16 cellular contexts compared by ENCODE assay signal in genomic region chr1:84570436-84571149, GRCh38. TPM values are rescaled to one million over a fixed set of nuclear protein-coding genes. Genes with fewer than 3 reads are reported as not detected.
DNase-seq lines count a peak whose midpoint lies in the region; ATAC-seq, FAIRE-seq and TF ChIP-seq lines count a peak whose summit lies in the region.
"Had no signal": no experiment of that assay in that cellular context is flagged by ENCODE, and none has a peak within 500 bp of the region (broad histone marks: within the 10 kb centered on the region; RNA-seq: fewer than 3 reads in every experiment).

No MANE protein-coding gene starts in this region.

- no peaks in the 10 kb centered on the region for H4K20me1 ChIP-seq in HepG2 (ENCODE audit: insufficient read depth, low read length)

- intact Hi-C loops in HepG2 (cut with micrococcal nuclease; ENCODE audit: unreplicated experiment): loop anchor here (5.0 kb wide), 1 partner anchor 493 kb away; no protein-coding TSS in a partner anchor
- intact Hi-C loops in right lobe of liver (cut with DNase I): loop anchor here in 1 of 2 donors (10.0 kb wide), 1 partner anchor 66 kb away; the partner anchor contains the start of genes GNG5 and SPATA1
- intact Hi-C loops in head of caudate nucleus (cut with DNase I): loop anchor here (5.0 kb wide), 1 partner anchor 63 kb away; the partner anchor contains the start of genes GNG5 and SPATA1

- no peak overlapping the region for H3K4me2 ChIP-seq in HepG2 (ENCODE audit: low read depth, low read length)

- no peaks in the 10 kb centered on the region for H3K9me3 ChIP-seq in HepG2 (ENCODE audit: low read length)
- no peaks in the 10 kb centered on the region for H3K9me3 ChIP-seq in right lobe of liver
- H3K9me3 ChIP-seq: psoas muscle, transverse colon had no signal

- DNase-seq in HepG2 (ENCODE audit: low spot score): no peak
- no peak for DNase-seq in right lobe of liver
- peak; percentile 73 for DNase-seq in RPMI7951 (ENCODE audit: low read depth)
- DNase-seq in epithelial cell of esophagus (ENCODE audit: low read depth): peak; percentile 28
- DNase-seq in NCI-H345 (lab: John Stamatoyannopoulos, UW): no peak
- no peak for DNase-seq in activated CD8-positive, alpha-beta memory T cell treated with anti-CD3 and anti-CD28 coated beads, Interleukin-2, amount 50 U/mL, for 4 hours
- no peak for DNase-seq in amygdala (lab: John Stamatoyannopoulos, UW)
- DNase-seq in head of caudate nucleus: no peak
- DNase-seq: activated CD8-positive, alpha-beta memory T cell treated with anti-CD3 and anti-CD28 coated beads, Interleukin-2, amount 50 U/mL, for 48 hours; DMS153; glutamatergic neuron; kidney glomerular epithelial cell; NCI-H2081 treated with DMSO at 0.1 percent for 48 hours; psoas muscle; transverse colon had no signal

- no peak for TF ChIP-seq POLR2A in HepG2 (IDR thresholded peaks at IDR 0.05; ENCODE audit: insufficient read depth in 1 of 2, low read depth in 2 of 2, low read length in 2 of 2)
- TF ChIP-seq POLR2A in right lobe of liver (IDR thresholded peaks at IDR 0.05): no peak

- no peak for TF ChIP-seq RAD21 in HepG2 (CRISPR knock-in tag; IDR thresholded peaks at IDR 0.05)

- CTCF ChIA-PET in HepG2 (lab: Yijun Ruan, JAX; ENCODE audit: low intra/inter-chr PET ratio, low total read pairs): no interaction called here

- H3K27ac ChIP-seq in HepG2 (ENCODE audit: extremely low read length, insufficient read depth, low read length): no peak overlapping the region
- H3K27ac ChIP-seq in right lobe of liver: no peak overlapping the region
- H3K27ac ChIP-seq: psoas muscle, transverse colon, VCaP had no signal

- no peaks in the 10 kb centered on the region for H3K79me2 ChIP-seq in HepG2 (ENCODE audit: insufficient read depth, low read length)

- ATAC-seq in HepG2 (no peak), right lobe of liver (no peak)
- ATAC-seq: psoas muscle had no signal

- TF ChIP-seq EP300 in HepG2 (IDR thresholded peaks at IDR 0.05; ENCODE audit: low read depth in 2 of 2, low read length in 2 of 2) (no peak), HepG2 (CRISPR knock-in tag; IDR thresholded peaks at IDR 0.05; ENCODE audit: borderline replicate concordance) (no peak)

- H3K27me3 ChIP-seq in HepG2 (ENCODE audit: control insufficient read depth in 1 of 2, insufficient read depth in 2 of 2, low read length in 2 of 2): no peaks in the 10 kb centered on the region; a peak in 1 of 5 replicates
- no peaks in the 10 kb centered on the region for H3K27me3 ChIP-seq in right lobe of liver
- H3K27me3 ChIP-seq: transverse colon had no signal

- H3K4me3 ChIP-seq in HepG2 (replicated peaks in 1 of 3; ENCODE audit: insufficient read depth in 1 of 3, low read depth in 2 of 3, low read length in 3 of 3) (no peak overlapping the region), right lobe of liver (no peak overlapping the region), epithelial cell of esophagus (ENCODE audit: low read length) (no peak overlapping the region)
- H3K4me3 ChIP-seq: psoas muscle, transverse colon had no signal

- H3K4me1 ChIP-seq in HepG2 (ENCODE audit: insufficient read depth, low read length) (peaks cover 21% of the 10 kb centered on the region), right lobe of liver (peaks cover 0 to 11% (median 0%) of the 10 kb centered on the region in 4 donors)

- H2AFZ ChIP-seq in HepG2 (ENCODE audit: low read length): no peak overlapping the region

- no peak for TF ChIP-seq CTCF in HepG2 (CRISPR knock-in tag; IDR thresholded peaks at IDR 0.05)
- no peak for TF ChIP-seq CTCF in right lobe of liver (IDR thresholded peaks at IDR 0.05)
- TF ChIP-seq CTCF in epithelial cell of esophagus (IDR thresholded peaks at IDR 0.05; ENCODE audit: insufficient read depth, low read depth, low read length, missing control alignments): no peak

- POLR2A ChIA-PET in HepG2 (lab: Yijun Ruan, JAX): no interaction called here

- in situ Hi-C loops in HepG2 (cut with HindIII; ENCODE audit: extremely low pct_ligation_motif_present, low pct_unique_long_range_greater_than_20kb): loop anchor here (5.0 kb wide), 1 partner anchor 63 kb away; the partner anchor contains the start of genes GNG5 and SPATA1

- WGBS in HepG2 (ENCODE audit: low lambda C conversion rate): 98% methylated on average over 7 of the region's 7 CpGs
- WGBS in right lobe of liver (ENCODE audit: insufficient coverage, low coverage, low lambda C conversion rate, missing lambda C conversion rate): 81% methylated on average over 7 of the region's 7 CpGs

- H3K36me3 ChIP-seq in HepG2 (replicated peaks in 1 of 2; ENCODE audit: control insufficient read depth in 1 of 2, insufficient read depth in 2 of 2, low read length in 2 of 2): no peaks in the 10 kb centered on the region
- H3K36me3 ChIP-seq in right lobe of liver: peaks cover 0 to 28% (median 5%) of the 10 kb centered on the region in 4 donors
- H3K36me3 ChIP-seq: transverse colon had no signal

- no TSS peak for BruUV-seq in HepG2 (replicated peaks; lab: Mats Ljungman, UMichigan)

- no peak for FAIRE-seq in HepG2 (lab: Jason Lieb, UNC)

- H3K9ac ChIP-seq in HepG2 (ENCODE audit: insufficient read depth, low read depth, low read length): no peak overlapping the region

TF ChIP-seq in HepG2, 621 proteins besides CTCF, POLR2A, EP300 and RAD21:
- TF ChIP-seq NFE2L2 (IDR thresholded peaks at IDR 0.05; ENCODE audit: low read length) (no peak), MAFF (IDR thresholded peaks at IDR 0.05; ENCODE audit: low read depth, low read length) (peak; percentile 39), CEBPB (IDR thresholded peaks at IDR 0.05; ENCODE audit: borderline replicate concordance, low read depth, low read length) (peak; percentile 66), MAFK (conservative IDR thresholded peaks at IDR 0.05 in 1 of 2, IDR thresholded peaks at IDR 0.05 in 1 of 2; ENCODE audit: low read length in 2 of 2) (peak in 1 of 2 experiments; percentile 59; a peak in 3 of 4 replicates)

RNA-seq across cellular contexts. Expression of gene CTBS, which starts 3.6 kb away (rescaled TPM):
- total RNA-seq in HepG2 (2016; rRNA removed; fragmentation: Illumina TruSeq; extraction: Trizol) (4.2 and 4.7 TPM in 2 replicates), right lobe of liver (10 to 100 TPM; 18.9 to 29.5 (median 24.4) TPM)
- total RNA-seq in HepG2 (2016; cell fraction: cytosol; rRNA removed; fragmentation: Illumina TruSeq; extraction: Trizol; ENCODE audit: low read depth): 3.1 and 3.7 TPM in 2 replicates
- 4.2 and 4.6 TPM in 2 replicates for total RNA-seq in HepG2 (2016; cell fraction: insoluble cytoplasmic fraction; rRNA removed; fragmentation: Illumina TruSeq; extraction: Trizol)
- 6.8 and 7.1 TPM in 2 replicates for total RNA-seq in HepG2 (2016; cell fraction: membrane; rRNA removed; fragmentation: Illumina TruSeq; extraction: Trizol)
- total RNA-seq in HepG2 (2016; cell fraction: nucleus; rRNA removed; fragmentation: Illumina TruSeq; extraction: Trizol): 4.9 and 6.3 TPM in 2 replicates
- polyA plus RNA-seq in HepG2 (2011; rRNA removed): 9.5 and 12.4 TPM in 2 replicates
- 5.5 and 9.1 TPM in 2 replicates for polyA plus RNA-seq in HepG2 (2011; cell fraction: cytosol; rRNA removed)
- 2.7 and 3.3 TPM in 2 replicates for polyA plus RNA-seq in HepG2 (2011; cell fraction: nucleus; rRNA removed)
- polyA plus RNA-seq in HepG2 (2012): 7.0 and 9.5 TPM in 2 replicates
- polyA plus RNA-seq in HepG2 (2016; cell fraction: cytosol; fragmentation: Illumina TruSeq; extraction: Trizol; ENCODE audit: low read depth): 6.5 and 7.1 TPM in 2 replicates
- 4.9 and 5.4 TPM in 2 replicates for polyA plus RNA-seq in HepG2 (2016; cell fraction: insoluble cytoplasmic fraction; fragmentation: Illumina TruSeq; extraction: Trizol; ENCODE audit: low read depth)
- 7.9 and 8.2 TPM in 2 replicates for polyA plus RNA-seq in HepG2 (2016; cell fraction: membrane; fragmentation: Illumina TruSeq; extraction: Trizol; ENCODE audit: low read depth)
- 6.4 and 7.2 TPM in 2 replicates for polyA plus RNA-seq in HepG2 (2016; cell fraction: nucleus; fragmentation: Illumina TruSeq; extraction: Trizol; ENCODE audit: insufficient read depth, low read depth)
- polyA minus RNA-seq in HepG2 (2011; rRNA and poly(A)+ RNA removed; ENCODE audit: low replicate concordance): 1.2 and 3.8 TPM in 2 replicates
- 5.8 and 7.9 TPM in 2 replicates for polyA minus RNA-seq in HepG2 (2011; cell fraction: cytosol; rRNA and poly(A)+ RNA removed)
- polyA minus RNA-seq in HepG2 (2011; cell fraction: nucleus; rRNA and poly(A)+ RNA removed): 11.7 and 11.8 TPM in 2 replicates
- 18.6 and 29.0 TPM in 2 replicates for total RNA-seq in RPMI7951 (2014; rRNA removed; shearing (Covaris generic))

Comparison
In these comparisons a context has a peak if more than half of its experiments do, and no peak if none do; other contexts are left out.
1. DNase-seq: peak in RPMI7951 (single experiment) and epithelial cell of esophagus (single experiment); none in HepG2 (single experiment), right lobe of liver (0 of 3), NCI-H345 (single experiment), activated CD8-positive, alpha-beta memory T cell treated with anti-CD3 and anti-CD28 coated beads, Interleukin-2, amount 50 U/mL, for 4 hours (single experiment), amygdala (0 of 56) and head of caudate nucleus (0 of 42).